Comparison of ENCODE assay signal across 10 cellular contexts in genomic region chr1:16375521-16376359, GRCh38. TPM values are rescaled to one million over a fixed set of nuclear protein-coding genes. Genes with fewer than 3 reads are reported as not detected.
DNase-seq lines count a peak whose midpoint lies in the region; ATAC-seq and TF ChIP-seq lines count a peak whose summit lies in the region.
"Had no signal": no experiment of that assay in that cellular context is flagged by ENCODE, and none has a peak within 500 bp of the region (broad histone marks: within the 10 kb centered on the region; RNA-seq: fewer than 3 reads in every experiment).

No MANE protein-coding gene starts in this region.

- 42% methylated on average over 15 of the region's 15 CpGs for whole genome bisulfite sequencing in esophagus muscularis mucosa

- no peak for ATAC-seq in natural killer cell treated with Interleukin-12 subunit alpha and Interleukin-12 subunit beta and Interleukin-15 and Interleukin-18, amount 100 ng/mL, for 72 hours
- ATAC-seq in GM18519 (IDR thresholded peaks at IDR 0.05; ENCODE audit: low FRiP score, unreplicated experiment) (no peak), GM19351 (IDR thresholded peaks at IDR 0.05; ENCODE audit: unreplicated experiment) (no peak)
- ATAC-seq: stimulated activated memory B cell treated with anti-CD40 and anti-IgM and Interleukin-4, amounts not matched to agents 10 μg/mL and 1 μg/mL and 100 μg/mL, for 72 hours had no signal

- H3K9ac ChIP-seq in SK-N-MC (ENCODE audit: insufficient read length): peak overlapping the region; percentile 46

- H3K4me1 Mint-ChIP-seq in CD4-positive, alpha-beta memory T cell: peaks cover 55 to 93% (median 73%) of the 10 kb centered on the region in 4 donors
- peaks cover 71 to 73% of the 10 kb centered on the region in 2 donors for H3K4me1 Mint-ChIP-seq in natural killer cell treated with Interleukin-12 subunit alpha and Interleukin-12 subunit beta and Interleukin-15 and Interleukin-18, amount 100 ng/mL, for 72 hours (ENCODE audit: low read depth in 2 of 2)

- intact Hi-C loops in CD4-positive, alpha-beta memory T cell (cut with micrococcal nuclease): no loop called here
- intact Hi-C loops in esophagus muscularis mucosa (cut with DNase I): no loop called here

- POLR2A ChIA-PET in CD4-positive, alpha-beta memory T cell (lab: Charles Lee; ENCODE audit: partially characterized antibody): interaction anchor here (1.1 to 1.5 kb wide), 2 partner anchors 9 to 12 kb away, joined by 3 to 4 read pairs; partner anchors contain the start of gene SZRD1

- H3K36me3 Mint-ChIP-seq in CD4-positive, alpha-beta memory T cell: peaks cover 10 to 36% of the 10 kb centered on the region in 2 donors
- peaks cover 8% of the 10 kb centered on the region for H3K36me3 Mint-ChIP-seq in natural killer cell treated with Interleukin-12 subunit alpha and Interleukin-12 subunit beta and Interleukin-15 and Interleukin-18, amount 100 ng/mL, for 72 hours

- H3K4me3 Mint-ChIP-seq in CD4-positive, alpha-beta memory T cell: peak overlapping the region in 6 of 8 donors; percentile 3 to 40 (median 21)
- peak overlapping the region; percentile 39 for H3K4me3 Mint-ChIP-seq in natural killer cell treated with Interleukin-12 subunit alpha and Interleukin-12 subunit beta and Interleukin-15 and Interleukin-18, amount 100 ng/mL, for 72 hours
- H3K4me3 Mint-ChIP-seq: dendritic cell treated with granulocyte-macrophage colony-stimulating factor and Interleukin-4, amounts not matched to agents 40 ng/mL and 50 ng/mL, for 4 days; stimulated activated memory B cell treated with anti-CD40 and anti-IgM and Interleukin-4, amounts not matched to agents 10 μg/mL and 1 μg/mL and 100 μg/mL, for 72 hours had no signal

- H3K9me3 Mint-ChIP-seq in CD4-positive, alpha-beta memory T cell: no peaks in the 10 kb centered on the region
- peaks cover 6% of the 10 kb centered on the region for H3K9me3 Mint-ChIP-seq in natural killer cell treated with Interleukin-12 subunit alpha and Interleukin-12 subunit beta and Interleukin-15 and Interleukin-18, amount 100 ng/mL, for 72 hours
- H3K9me3 Mint-ChIP-seq: dendritic cell treated with granulocyte-macrophage colony-stimulating factor and Interleukin-4, amounts not matched to agents 40 ng/mL and 50 ng/mL, for 4 days; stimulated activated memory B cell treated with anti-CD40 and anti-IgM and Interleukin-4, amounts not matched to agents 10 μg/mL and 1 μg/mL and 100 μg/mL, for 72 hours had no signal

- TF ChIP-seq EP300 in esophagus muscularis mucosa (IDR thresholded peaks at IDR 0.05): no peak

- DNase-seq in CD4-positive, alpha-beta memory T cell: no peak
- DNase-seq in SK-N-MC (ENCODE audit: low read depth, low spot score) (no peak), esophagus muscularis mucosa (ENCODE audit: extremely low spot score) (no peak), LoVo (ENCODE audit: low spot score) (no peak), NCI-H1105 treated with DMSO at 0.1 percent for 48 hours (lab: John Stamatoyannopoulos, UW) (no peak)
- no peak for DNase-seq in natural killer cell treated with Interleukin-12 subunit alpha and Interleukin-12 subunit beta and Interleukin-15 and Interleukin-18, amount 100 ng/mL, for 72 hours (ENCODE audit: low spot score)

- peak overlapping the region in 4 of 7 donors; percentile 23 to 73 (median 52) for H3K27ac Mint-ChIP-seq in CD4-positive, alpha-beta memory T cell
- H3K27ac Mint-ChIP-seq in natural killer cell treated with Interleukin-12 subunit alpha and Interleukin-12 subunit beta and Interleukin-15 and Interleukin-18, amount 100 ng/mL, for 72 hours: peak overlapping the region; percentile 55 to 86
- H3K27ac Mint-ChIP-seq: stimulated activated memory B cell treated with anti-CD40 and anti-IgM and Interleukin-4, amounts not matched to agents 10 μg/mL and 1 μg/mL and 100 μg/mL, for 72 hours had no signal

- TF ChIP-seq POLR2A in esophagus muscularis mucosa (IDR thresholded peaks at IDR 0.05; ENCODE audit: low read depth): no peak

- no peaks in the 10 kb centered on the region for H3K27me3 Mint-ChIP-seq in CD4-positive, alpha-beta memory T cell
- no peaks in the 10 kb centered on the region for H3K27me3 Mint-ChIP-seq in natural killer cell treated with Interleukin-12 subunit alpha and Interleukin-12 subunit beta and Interleukin-15 and Interleukin-18, amount 100 ng/mL, for 72 hours
- H3K27me3 Mint-ChIP-seq: dendritic cell treated with granulocyte-macrophage colony-stimulating factor and Interleukin-4, amounts not matched to agents 40 ng/mL and 50 ng/mL, for 4 days; stimulated activated memory B cell treated with anti-CD40 and anti-IgM and Interleukin-4, amounts not matched to agents 10 μg/mL and 1 μg/mL and 100 μg/mL, for 72 hours had no signal

- H3K9me3 ChIP-seq in CD4-positive, alpha-beta memory T cell (ENCODE audit: control insufficient read depth in 1 of 2, low read length in 2 of 2): no peaks in the 10 kb centered on the region
- H3K9me3 ChIP-seq in SK-N-MC (ENCODE audit: low read depth, low read length): no peaks in the 10 kb centered on the region
- no peaks in the 10 kb centered on the region for H3K9me3 ChIP-seq in esophagus muscularis mucosa

- peaks cover 4% of the 10 kb centered on the region for H3K36me3 ChIP-seq in CD4-positive, alpha-beta memory T cell (ENCODE audit: insufficient read depth, low read length)
- H3K36me3 ChIP-seq in SK-N-MC (ENCODE audit: insufficient read depth, low read length) (peaks cover 11% of the 10 kb centered on the region; the same call in 1 of the 2 replicates), esophagus muscularis mucosa (no peaks in the 10 kb centered on the region)

- CTCF ChIA-PET in CD4-positive, alpha-beta memory T cell (lab: Charles Lee; ENCODE audit: partially characterized antibody): interaction anchor here (0.7 to 1.2 kb wide), 3 partner anchors 12 to 20 kb away, joined by 3 read pairs; no protein-coding TSS in a partner anchor

- TF ChIP-seq CTCF in esophagus muscularis mucosa (IDR thresholded peaks at IDR 0.05): no peak

- no peak overlapping the region for H3K4me3 ChIP-seq in CD4-positive, alpha-beta memory T cell (ENCODE audit: low read length in 2 of 2)
- H3K4me3 ChIP-seq in SK-N-MC (peak overlapping the region; percentile 63), esophagus muscularis mucosa (peak overlapping the region in 2 of 4 donors; percentile 31 to 35)

- peak overlapping the region; percentile 3 for H3K27ac ChIP-seq in CD4-positive, alpha-beta memory T cell (ENCODE audit: low read depth, low read length)
- peak overlapping the region; percentile 91 for H3K27ac ChIP-seq in SK-N-MC
- peak overlapping the region; percentile 69 to 72 (median 71) for H3K27ac ChIP-seq in esophagus muscularis mucosa (replicated peaks in 1 of 4)

- peaks cover 68% of the 10 kb centered on the region for H3K4me1 ChIP-seq in CD4-positive, alpha-beta memory T cell (ENCODE audit: insufficient read depth, low read length)
- peaks cover 77 to 97% (median 91%) of the 10 kb centered on the region in 4 donors for H3K4me1 ChIP-seq in esophagus muscularis mucosa

- H3K27me3 ChIP-seq in CD4-positive, alpha-beta memory T cell (ENCODE audit: insufficient read depth, low read length): no peaks in the 10 kb centered on the region
- H3K27me3 ChIP-seq in esophagus muscularis mucosa: no peaks in the 10 kb centered on the region

RNA-seq across cellular contexts. Expression of gene SZRD1, which starts 8.7 kb away (rescaled TPM):
- 10 to 100 TPM; 79.1 to 81.0 TPM for total RNA-seq in CD4-positive, alpha-beta memory T cell
- polyA plus RNA-seq in CD4-positive, alpha-beta memory T cell: 10 to 100 TPM; 41.6 to 56.7 TPM
- 100 to 1,000 TPM in 2 of 4 donors, 10 to 100 TPM in 2; 70.2 to 110 (median 98.3) TPM for total RNA-seq in esophagus muscularis mucosa
- total RNA-seq in natural killer cell treated with Interleukin-12 subunit alpha and Interleukin-12 subunit beta and Interleukin-15 and Interleukin-18, amount 100 ng/mL, for 72 hours: 100 to 1,000 TPM; 232 to 279 TPM

RNA-seq across cellular contexts. Expression of gene FBXO42, which starts 23.5 kb away (rescaled TPM):
- total RNA-seq in CD4-positive, alpha-beta memory T cell: 10 to 100 TPM; 21.6 to 25.6 TPM
- polyA plus RNA-seq in CD4-positive, alpha-beta memory T cell: 10 to 100 TPM; 18.2 to 22.7 TPM
- total RNA-seq in esophagus muscularis mucosa: 10 to 100 TPM; 22.0 to 52.6 (median 35.3) TPM
- 10 to 100 TPM; 27.9 to 34.9 TPM for total RNA-seq in natural killer cell treated with Interleukin-12 subunit alpha and Interleukin-12 subunit beta and Interleukin-15 and Interleukin-18, amount 100 ng/mL, for 72 hours

Comparison
In these comparisons a context has a peak if more than half of its experiments do, and no peak if none do; other contexts are left out.
1. H3K27ac ChIP-seq: peak in every context shown above with its lines; median percentile 91 in SK-N-MC; 71 in esophagus muscularis mucosa; 3 in CD4-positive, alpha-beta memory T cell.